ENCODE assay signal across 18 cellular contexts in the genomic region with DNA sequence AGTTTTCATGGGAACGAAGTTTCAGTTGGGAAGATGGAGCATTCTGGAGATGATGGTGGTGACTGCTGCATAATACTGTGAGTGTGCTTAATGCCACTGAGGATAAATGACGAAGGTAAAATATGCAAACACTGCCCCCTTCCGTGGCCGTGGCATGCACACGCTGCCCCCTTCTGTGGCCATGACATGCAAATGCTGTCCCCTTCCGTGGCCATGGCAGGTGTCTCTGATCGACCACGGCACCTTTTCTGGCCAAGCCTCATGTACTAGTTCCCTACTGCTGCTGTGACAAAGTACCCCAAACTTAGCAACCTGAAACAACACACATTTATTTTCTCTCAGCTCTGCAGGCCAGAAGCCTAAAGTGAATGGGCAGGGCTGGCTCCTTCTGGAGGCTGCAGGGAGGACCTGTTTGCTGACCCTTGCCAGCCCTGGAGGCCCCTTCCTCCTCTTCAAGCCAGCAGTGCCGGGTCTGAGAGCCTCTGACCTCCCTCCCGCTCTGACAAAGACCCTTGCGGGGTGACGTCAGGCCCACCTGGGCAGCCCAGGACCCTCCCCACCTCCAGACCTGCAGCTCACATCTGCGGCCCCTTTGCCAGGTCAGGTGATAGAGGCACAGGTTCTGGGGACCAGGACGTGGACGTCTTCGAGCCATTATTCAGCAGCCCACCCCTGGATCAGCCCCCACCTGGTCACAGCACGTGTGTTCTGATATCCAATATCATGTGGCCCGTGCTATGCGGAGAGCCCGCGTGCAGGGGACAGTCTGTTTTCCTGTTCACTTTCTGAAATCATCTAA.
DNase-seq lines count a peak whose midpoint lies in the region; ATAC-seq, FAIRE-seq and TF ChIP-seq lines count a peak whose summit lies in the region.
"Had no signal": no experiment of that assay in that cellular context is flagged by ENCODE, and none has a peak within 500 bp of the region (broad histone marks: within the 10 kb centered on the region; RNA-seq: fewer than 3 reads in every experiment).

No MANE protein-coding gene starts in this region.

- H3K27ac ChIP-seq in HEK293 (ENCODE audit: extremely low read depth, low read depth, low read length) (no peak overlapping the region), HepG2 (ENCODE audit: extremely low read length, insufficient read depth, low read length) (no peak overlapping the region)
- H3K27ac ChIP-seq: left lung had no signal

- no TSS peak for BruUV-seq in HepG2 (replicated peaks; lab: Mats Ljungman, UMichigan)

- no peak for ATAC-seq in HepG2
- no peak for ATAC-seq in GM19463 (IDR thresholded peaks at IDR 0.05; ENCODE audit: unreplicated experiment)
- ATAC-seq: activated CD8-positive, alpha-beta T cell treated with anti-CD3 and anti-CD28 coated beads, Interleukin-2, amount 10 ng/mL, durations not matched to agents 7 days and 5 days; activated T-cell treated with anti-CD3 and anti-CD28 coated beads, Interleukin-2, amount 50 U/mL, for 4 hours; left lung had no signal

- H3K4me1 ChIP-seq in HEK293 (ENCODE audit: control insufficient read depth, insufficient read depth, low read length) = no peaks in the 10 kb centered on the region
- H3K4me1 ChIP-seq in HepG2 (ENCODE audit: insufficient read depth, low read length) = peaks cover 11% of the 10 kb centered on the region
- H3K4me1 ChIP-seq: left lung had no signal

- WGBS in HepG2 (ENCODE audit: low lambda C conversion rate) = 41% methylated on average over 17 of the region's 21 CpGs

- H3K4me3 ChIP-seq in HEK293 (ENCODE audit: low read depth, low read length) = no peak overlapping the region
- H3K4me3 ChIP-seq in HepG2 (replicated peaks in 1 of 3; ENCODE audit: insufficient read depth in 1 of 3, low read depth in 2 of 3, low read length in 3 of 3) = no peak overlapping the region
- H3K4me3 ChIP-seq: left lung had no signal

- POLR2A ChIA-PET in HEK293 (lab: Yijun Ruan, JAX) = no interaction called here
- POLR2A ChIA-PET in HepG2 (lab: Yijun Ruan, JAX) = no interaction called here

- TF ChIP-seq RAD21 in HepG2 (CRISPR knock-in tag; IDR thresholded peaks at IDR 0.05) = no peak

- no peaks in the 10 kb centered on the region for H3K36me3 ChIP-seq in HEK293 (ENCODE audit: control insufficient read depth in 2 of 2, insufficient read depth in 1 of 2, low read length in 2 of 2)
- no peaks in the 10 kb centered on the region for H3K36me3 ChIP-seq in HepG2 (replicated peaks in 1 of 2; ENCODE audit: control insufficient read depth in 1 of 2, insufficient read depth in 2 of 2, low read length in 2 of 2)
- H3K36me3 ChIP-seq: left lung had no signal

- H3K27me3 ChIP-seq in HepG2 (ENCODE audit: control insufficient read depth in 1 of 2, insufficient read depth in 2 of 2, low read length in 2 of 2) = peaks cover 5 to 22% of the 10 kb centered on the region in 2 experiments; a peak in 4 of 5 replicates

- peak; percentile 25 for DNase-seq in NCI-H748 (lab: John Stamatoyannopoulos, UW; ENCODE audit: unreplicated experiment)
- DNase-seq in NCI-H748 treated with DMSO at 0.1 percent for 48 hours (lab: John Stamatoyannopoulos, UW) = no peak
- peak; percentile 20 for DNase-seq in RPMI7951 (ENCODE audit: low read depth)
- no peak for DNase-seq in HepG2 (ENCODE audit: low spot score)
- no peak for DNase-seq in effector CD8-positive, alpha-beta T cell (lab: John Stamatoyannopoulos, UW)
- no peak for DNase-seq in glomerular visceral epithelial cell (ENCODE audit: extremely low spot score)
- DNase-seq: activated CD8-positive, alpha-beta T cell treated with anti-CD3 and anti-CD28 coated beads, Interleukin-2, amount 10 ng/mL, durations not matched to agents 7 days and 5 days; activated T-cell treated with anti-CD3 and anti-CD28 coated beads, Interleukin-2, amount 50 U/mL, for 4 hours; CD4-positive, alpha-beta T cell; DND-41; effector memory CD4-positive, alpha-beta T cell; NCI-H1417 treated with DMSO at 0.1 percent for 48 hours; SIG-M5 had no signal

- no peaks in the 10 kb centered on the region for H4K20me1 ChIP-seq in HepG2 (ENCODE audit: insufficient read depth, low read length)

- TF ChIP-seq POLR2A in HepG2 (IDR thresholded peaks at IDR 0.05; ENCODE audit: insufficient read depth in 1 of 2, low read depth in 2 of 2, low read length in 2 of 2) = no peak

- H3K9ac ChIP-seq in HepG2 (ENCODE audit: insufficient read depth, low read depth, low read length) = no peak overlapping the region

- TF ChIP-seq EP300 in HepG2 (IDR thresholded peaks at IDR 0.05; ENCODE audit: low read depth in 2 of 2, low read length in 2 of 2) (no peak), HepG2 (CRISPR knock-in tag; IDR thresholded peaks at IDR 0.05; ENCODE audit: borderline replicate concordance) (no peak)

- CTCF ChIA-PET in HEK293 (lab: Yijun Ruan, JAX) (interaction anchor here (0.7 kb wide), 1 partner anchor 262 kb away, joined by 3 read pairs; no protein-coding TSS in a partner anchor), HepG2 (lab: Yijun Ruan, JAX; ENCODE audit: low intra/inter-chr PET ratio, low total read pairs) (no interaction called here)

- no peaks in the 10 kb centered on the region for H3K79me2 ChIP-seq in HepG2 (ENCODE audit: insufficient read depth, low read length)

- TF ChIP-seq CTCF in HEK293 (tag by site-specific recombination; IDR thresholded peaks at IDR 0.05) (0 out of 2 replicates have a peak, but pooled peaks have one; percentile 31), HepG2 (CRISPR knock-in tag; IDR thresholded peaks at IDR 0.05) (peak; percentile 49)

- H3K4me2 ChIP-seq in HepG2 (ENCODE audit: low read depth, low read length) = no peak overlapping the region

- intact Hi-C loops in HepG2 (cut with micrococcal nuclease; ENCODE audit: unreplicated experiment) = no loop called here

- in situ Hi-C loops in HepG2 (cut with HindIII; ENCODE audit: extremely low pct_ligation_motif_present, low pct_unique_long_range_greater_than_20kb) = no loop called here

- FAIRE-seq in HepG2 (lab: Jason Lieb, UNC) = no peak
- FAIRE-seq: astrocyte, GM18507 had no signal

- no peak overlapping the region for H2AFZ ChIP-seq in HepG2 (ENCODE audit: low read length)

- H3K9me3 ChIP-seq in HEK293 (ENCODE audit: control insufficient read depth, insufficient read depth, low read depth, low read length) = no peaks in the 10 kb centered on the region
- H3K9me3 ChIP-seq in HepG2 (ENCODE audit: low read length) = no peaks in the 10 kb centered on the region
- H3K9me3 ChIP-seq: left lung had no signal

TF ChIP-seq in HEK293, 187 proteins besides CTCF, POLR2A, EP300 and RAD21 (continues in another document):
- TF ChIP-seq ZBTB21 (tag by site-specific recombination; IDR thresholded peaks at IDR 0.05) (no peak), ZFP37 (tag by site-specific recombination; IDR thresholded peaks at IDR 0.05) (no peak), ZNF585B (tag by site-specific recombination; IDR thresholded peaks at IDR 0.05) (no peak), ZNF10 (tag by site-specific recombination; IDR thresholded peaks at IDR 0.05) (no peak), WT1 (tag by site-specific recombination; IDR thresholded peaks at IDR 0.05) (no peak), BCL11A (tag by site-specific recombination; IDR thresholded peaks at IDR 0.05; ENCODE audit: low read depth) (no peak)
- TF ChIP-seq, protein P1, sequence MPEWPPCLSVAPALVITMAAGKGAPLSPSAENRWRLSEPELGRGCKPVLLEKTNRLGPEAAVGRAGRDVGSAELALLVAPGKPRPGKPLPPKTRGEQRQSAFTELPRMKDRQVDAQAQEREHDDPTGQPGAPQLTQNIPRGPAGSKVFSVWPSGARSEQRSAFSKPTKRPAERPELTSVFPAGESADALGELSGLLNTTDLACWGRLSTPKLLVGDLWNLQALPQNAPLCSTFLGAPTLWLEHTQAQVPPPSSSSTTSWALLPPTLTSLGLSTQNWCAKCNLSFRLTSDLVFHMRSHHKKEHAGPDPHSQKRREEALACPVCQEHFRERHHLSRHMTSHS (tag by site-specific recombination; IDR thresholded peaks at IDR 0.05) = no peak
- TF ChIP-seq, protein P2, sequence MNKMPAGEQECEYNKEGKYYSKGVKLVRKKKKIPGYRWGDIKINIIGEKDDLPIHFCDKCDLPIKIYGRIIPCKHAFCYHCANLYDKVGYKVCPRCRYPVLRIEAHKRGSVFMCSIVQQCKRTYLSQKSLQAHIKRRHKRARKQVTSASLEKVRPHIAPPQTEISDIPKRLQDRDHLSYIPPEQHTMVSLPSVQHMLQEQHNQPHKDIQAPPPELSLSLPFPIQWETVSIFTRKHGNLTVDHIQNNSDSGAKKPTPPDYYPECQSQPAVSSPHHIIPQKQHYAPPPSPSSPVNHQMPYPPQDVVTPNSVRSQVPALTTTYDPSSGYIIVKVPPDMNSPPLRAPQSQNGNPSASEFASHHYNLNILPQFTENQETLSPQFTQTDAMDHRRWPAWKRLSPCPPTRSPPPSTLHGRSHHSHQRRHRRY (tag by site-specific recombination; IDR thresholded peaks at IDR 0.05) = no peak

TF ChIP-seq in HepG2, 621 proteins besides CTCF, POLR2A, EP300 and RAD21:
- TF ChIP-seq ATF7 (IDR thresholded peaks at IDR 0.05) (peak; percentile 25; the same call in 1 of the 2 replicates), ATF7 (CRISPR knock-in tag; IDR thresholded peaks at IDR 0.05) (no peak), STAG1 (CRISPR knock-in tag; IDR thresholded peaks at IDR 0.05) (peak; percentile 43), CREB1 (IDR thresholded peaks at IDR 0.05) (peak; percentile 67), CREB1 (CRISPR knock-in tag; IDR thresholded peaks at IDR 0.05) (no peak), MED1 (CRISPR knock-in tag; IDR thresholded peaks at IDR 0.05) (no peak), LCORL (IDR thresholded peaks at IDR 0.05) (no peak), LCORL (CRISPR knock-in tag; IDR thresholded peaks at IDR 0.05) (no peak)

Comparison
In these comparisons a context has a peak if more than half of its experiments do, and no peak if none do; other contexts are left out.
1. DNase-seq: peak in NCI-H748 (single experiment) and RPMI7951 (single experiment); none in NCI-H748 treated with DMSO at 0.1 percent for 48 hours (single experiment), HepG2 (single experiment), effector CD8-positive, alpha-beta T cell (single experiment) and glomerular visceral epithelial cell (single experiment).